In the genomic region with DNA sequence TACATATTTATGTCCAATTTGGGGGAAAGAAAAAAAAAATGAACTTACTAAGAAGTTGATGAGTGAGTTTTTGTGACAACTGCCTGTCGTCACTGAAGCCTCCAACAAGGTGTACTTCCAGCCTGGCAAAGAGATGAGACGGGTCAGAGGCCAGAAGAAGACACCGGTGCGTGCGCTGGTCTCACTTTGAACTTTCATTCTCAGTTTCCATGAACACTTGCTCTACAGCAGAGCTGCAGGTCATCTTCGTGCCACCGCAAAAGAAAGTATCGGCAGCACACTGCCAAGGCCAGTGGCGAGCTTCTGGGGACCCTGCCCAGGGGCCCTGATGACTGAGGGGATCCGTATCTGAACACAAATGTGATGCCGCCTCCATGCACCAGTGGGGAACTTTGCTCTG, we compare ENCODE assay signal across 1 cellular context.
TF ChIP-seq lines count a peak whose summit lies in the region.

No MANE protein-coding gene starts in this region.

TF ChIP-seq in HepG2, 621 proteins besides CTCF, POLR2A, EP300 and RAD21:
- TF ChIP-seq ATF1 (CRISPR knock-in tag; IDR thresholded peaks at IDR 0.05) = no peak
- TF ChIP-seq RBM22 (optimal IDR thresholded peaks at IDR 0.05; ENCODE audit: low read length) = peak; percentile 37
